8 cellular contexts compared by ENCODE assay signal in the genomic region with DNA sequence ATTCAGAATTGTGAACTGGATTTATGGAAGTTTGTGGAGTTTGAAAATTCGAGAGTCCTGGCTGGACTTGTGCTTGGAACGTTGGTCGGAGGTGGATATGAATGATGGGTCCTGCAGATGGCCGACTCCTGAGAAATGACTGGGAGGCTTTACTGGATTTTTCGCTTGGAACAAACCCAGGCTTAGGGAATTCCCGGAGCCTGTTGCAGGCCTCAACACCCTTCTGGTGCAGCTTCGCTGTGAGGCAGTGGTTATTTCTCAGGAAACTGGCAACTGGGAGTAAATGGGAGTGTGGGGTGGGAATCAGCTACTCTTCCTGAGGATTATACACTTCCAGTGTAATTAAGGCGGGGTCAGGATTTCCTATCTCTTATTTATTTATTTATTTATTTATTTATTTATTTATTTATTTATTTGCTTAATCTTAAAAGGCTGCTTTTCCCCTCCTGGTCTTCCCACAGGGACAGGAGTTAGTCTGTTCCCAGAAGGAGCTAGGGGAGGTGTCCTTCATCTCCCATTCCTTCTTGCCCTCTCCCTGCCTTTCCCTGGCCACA. TPM values are rescaled to one million over a fixed set of nuclear protein-coding genes. Genes with fewer than 3 reads are reported as not detected.
DNase-seq lines count a peak whose midpoint lies in the region; FAIRE-seq and TF ChIP-seq lines count a peak whose summit lies in the region.
"Had no signal": no experiment of that assay in that cellular context is flagged by ENCODE, and none has a peak within 500 bp of the region (broad histone marks: within the 10 kb centered on the region; RNA-seq: fewer than 3 reads in every experiment).

No MANE protein-coding gene starts in this region.

- H3K27ac Mint-ChIP-seq in CD4-positive, alpha-beta memory T cell: peak overlapping the region in 4 of 7 donors; percentile 39 to 90 (median 66)

- TF ChIP-seq CTCF in KMS-11 (conservative IDR thresholded peaks at IDR 0.05; ENCODE audit: low read depth, low read length) (no peak), H1 (IDR thresholded peaks at IDR 0.05; ENCODE audit: control extremely low read depth in 1 of 3, insufficient read depth in 1 of 3, low read depth in 1 of 3, low read length in 3 of 3) (no peak), OCI-LY7 (conservative IDR thresholded peaks at IDR 0.05; ENCODE audit: low read length) (no peak)

- no peak overlapping the region for H4K91ac ChIP-seq in H1 (replicated peaks; ENCODE audit: insufficient read length, low read length)
- no peak overlapping the region for H4K91ac ChIP-seq in trophoblast cell (ENCODE audit: low read depth, low read length)

- H2BK5ac ChIP-seq in H1 (ENCODE audit: low read depth, low read length): peak overlapping the region; percentile 11; the same call in 1 of the 2 replicates
- H2BK5ac ChIP-seq in trophoblast cell (ENCODE audit: low read depth, low read length, poor library complexity): no peak overlapping the region

- H3K79me2 ChIP-seq in KMS-11 (ENCODE audit: insufficient read depth, low read depth) (no peaks in the 10 kb centered on the region; the same call in 1 of the 2 replicates), H1 (ENCODE audit: control insufficient read depth in 1 of 2, insufficient read depth in 2 of 2, low read length in 2 of 2) (peaks cover 5 to 66% of the 10 kb centered on the region in 2 experiments; a peak in 3 of 4 replicates), trophoblast cell (ENCODE audit: control insufficient read depth, insufficient read depth, low read length, poor library complexity) (peaks cover 2% of the 10 kb centered on the region), OCI-LY7 (ENCODE audit: insufficient read depth, low read depth, low read length) (no peaks in the 10 kb centered on the region)

- peaks cover 0 to 3% of the 10 kb centered on the region in 2 donors for H3K36me3 Mint-ChIP-seq in CD4-positive, alpha-beta memory T cell

- H3K23ac ChIP-seq in H1 (ENCODE audit: insufficient read length) (no peak overlapping the region), trophoblast cell (ENCODE audit: low read length) (no peak overlapping the region)

- TF ChIP-seq POLR2A in H1 (IDR thresholded peaks at IDR 0.05; ENCODE audit: control extremely low read depth in 1 of 2, low read depth in 2 of 2, low read length in 2 of 2) (no peak), H54 (IDR thresholded peaks at IDR 0.05; ENCODE audit: low read depth, low read length) (no peak)

- no peak overlapping the region for H3K27ac ChIP-seq in CD4-positive, alpha-beta memory T cell (ENCODE audit: low read depth, low read length)
- H3K27ac ChIP-seq in KMS-11 (no peak overlapping the region), H1 (ENCODE audit: low read depth, low read length) (no peak overlapping the region), trophoblast cell (ENCODE audit: low read depth, low read length) (no peak overlapping the region), OCI-LY7 (ENCODE audit: low read depth, low read length, poor library complexity, severe bottlenecking) (no peak overlapping the region), caudate nucleus (ENCODE audit: low read depth, low read length) (no peak overlapping the region)

- H4K12ac ChIP-seq in trophoblast cell (ENCODE audit: low read depth, low read length): no peak overlapping the region

- H3K36me3 ChIP-seq in CD4-positive, alpha-beta memory T cell (ENCODE audit: insufficient read depth, low read length): no peaks in the 10 kb centered on the region
- no peaks in the 10 kb centered on the region for H3K36me3 ChIP-seq in KMS-11 (ENCODE audit: insufficient read depth)
- no peaks in the 10 kb centered on the region; a peak in 1 of 8 replicates for H3K36me3 ChIP-seq in H1 (ENCODE audit: control insufficient read depth in 2 of 4, insufficient read depth in 4 of 4, low read length in 3 of 4)
- no peaks in the 10 kb centered on the region for H3K36me3 ChIP-seq in trophoblast cell (ENCODE audit: control insufficient read depth in 1 of 2, insufficient read depth in 2 of 2, low read length in 2 of 2)
- no peaks in the 10 kb centered on the region for H3K36me3 ChIP-seq in OCI-LY7 (ENCODE audit: insufficient read depth, low read length)

- 80% methylated on average over 8 of the region's 8 CpGs; no CpG with 5 or more reads in 1 of the 2 experiments for WGBS in H1 (ENCODE audit: extremely low coverage in 1 of 2, insufficient coverage in 1 of 2, insufficient read length in 1 of 2, insufficient replicate concordance in 2 of 2, low coverage in 1 of 2, low lambda C conversion rate in 2 of 2, missing lambda C conversion rate in 1 of 2), 2 experiments
- no CpG with 5 or more reads among the region's 8 CpGs for WGBS in trophoblast cell (ENCODE audit: extremely low coverage, insufficient coverage, insufficient read length)

- CTCF ChIA-PET in CD4-positive, alpha-beta memory T cell (lab: Charles Lee; ENCODE audit: partially characterized antibody): interaction anchor here (0.9 to 5.6 kb wide), 6 partner anchors 10 to 71 kb away, joined by 3 to 39 read pairs (median 8); a partner anchor contains a TSS
- CTCF ChIA-PET in H1 (lab: Charles Lee; ENCODE audit: partially characterized antibody): interaction anchor here (0.6 to 3.7 kb wide), 21 partner anchors 11 to 299 kb away, joined by 3 to 25 read pairs (median 4); a partner anchor contains a TSS
- CTCF ChIA-PET in OCI-LY7 (lab: Charles Lee; ENCODE audit: unreplicated experiment): no interaction called here

- no peaks in the 10 kb centered on the region for H3K27me3 Mint-ChIP-seq in CD4-positive, alpha-beta memory T cell

- H2BK12ac ChIP-seq in H1 (ENCODE audit: low read depth, low read length) (peak overlapping the region; percentile 18; the same call in 1 of the 2 replicates), trophoblast cell (ENCODE audit: low read length) (no peak overlapping the region)

- no peak overlapping the region for H4K5ac ChIP-seq in H1 (ENCODE audit: insufficient read length, low read depth, low read length)

- no peak overlapping the region for H2BK120ac ChIP-seq in H1 (replicated peaks; ENCODE audit: low read depth, low read length)
- H2BK120ac ChIP-seq in trophoblast cell (ENCODE audit: insufficient read depth, low read length, poor library complexity): no peak overlapping the region

- H3K18ac ChIP-seq in H1 (ENCODE audit: extremely low read depth, low read length): peak overlapping the region; percentile 22
- H3K18ac ChIP-seq in trophoblast cell (ENCODE audit: low read length): peak overlapping the region; percentile 54

- H3K14ac ChIP-seq in H1 (ENCODE audit: insufficient read length) (no peak overlapping the region), trophoblast cell (ENCODE audit: low read length) (no peak overlapping the region)

- FAIRE-seq in H1 (lab: Jason Lieb, UNC) (no peak), H54 (lab: Jason Lieb, UNC) (no peak)
- FAIRE-seq: TTC549 had no signal

- H2AFZ ChIP-seq in KMS-11 (ENCODE audit: low read depth) (no peak overlapping the region), H1 (ENCODE audit: low read length) (no peak overlapping the region), trophoblast cell (ENCODE audit: insufficient read depth, low read length, poor library complexity) (peak overlapping the region; percentile 45), OCI-LY7 (ENCODE audit: low read length) (no peak overlapping the region)

- peak overlapping the region in 4 of 8 donors; percentile 25 to 84 (median 61) for H3K4me3 Mint-ChIP-seq in CD4-positive, alpha-beta memory T cell

- intact Hi-C loops in CD4-positive, alpha-beta memory T cell (cut with micrococcal nuclease): no loop called here
- intact Hi-C loops in OCI-LY7 (cut with micrococcal nuclease; ENCODE audit: unreplicated experiment): no loop called here

- peaks cover 93% of the 10 kb centered on the region for H3K4me1 ChIP-seq in CD4-positive, alpha-beta memory T cell (ENCODE audit: insufficient read depth, low read length)
- H3K4me1 ChIP-seq in KMS-11 (ENCODE audit: low read depth, poor library complexity, severe bottlenecking): peaks cover 96% of the 10 kb centered on the region
- peaks cover 22 to 49% (median 32%) of the 10 kb centered on the region in 4 experiments for H3K4me1 ChIP-seq in H1 (replicated peaks in 1 of 4; ENCODE audit: control insufficient read depth in 3 of 4, insufficient read depth in 4 of 4, low read length in 3 of 4)
- H3K4me1 ChIP-seq in trophoblast cell (ENCODE audit: control insufficient read depth in 1 of 2, insufficient read depth in 2 of 2, low read length in 2 of 2): peaks cover 6 to 11% of the 10 kb centered on the region in 2 experiments
- H3K4me1 ChIP-seq in OCI-LY7 (ENCODE audit: insufficient read depth, low read length, poor library complexity, severe bottlenecking): peaks cover 19% of the 10 kb centered on the region

- H3K9me3 ChIP-seq in CD4-positive, alpha-beta memory T cell (ENCODE audit: control insufficient read depth in 1 of 2, low read length in 2 of 2): no peaks in the 10 kb centered on the region
- H3K9me3 ChIP-seq in H1 (ENCODE audit: insufficient read depth in 2 of 2, low read depth in 1 of 2, low read length in 1 of 2) (no peaks in the 10 kb centered on the region), trophoblast cell (ENCODE audit: insufficient read depth, low read depth, low read length) (no peaks in the 10 kb centered on the region), OCI-LY7 (ENCODE audit: low read length) (no peaks in the 10 kb centered on the region)

- H3K9ac ChIP-seq in KMS-11 (no peak overlapping the region), H1 (replicated peaks in 1 of 4; ENCODE audit: extremely low read depth in 1 of 4, low read depth in 3 of 4, low read length in 3 of 4) (no peak overlapping the region), trophoblast cell (ENCODE audit: low read length) (no peak overlapping the region)

- no peaks in the 10 kb centered on the region; the same call in 1 of the 2 replicates for H4K20me1 ChIP-seq in KMS-11 (ENCODE audit: insufficient read depth)
- H4K20me1 ChIP-seq in H1 (replicated peaks in 1 of 2; ENCODE audit: control insufficient read depth in 1 of 2, insufficient read depth in 2 of 2, low read length in 2 of 2): peaks cover 30 to 34% of the 10 kb centered on the region in 2 experiments
- peaks cover 16% of the 10 kb centered on the region; the same call in 1 of the 2 replicates for H4K20me1 ChIP-seq in OCI-LY7 (ENCODE audit: insufficient read depth, low read length)

- H3K27me3 ChIP-seq in CD4-positive, alpha-beta memory T cell (ENCODE audit: insufficient read depth, low read length): no peaks in the 10 kb centered on the region
- H3K27me3 ChIP-seq in KMS-11 (ENCODE audit: insufficient read depth, low read depth) (no peaks in the 10 kb centered on the region; the same call in 1 of the 2 replicates), H1 (replicated peaks in 1 of 4; ENCODE audit: control insufficient read depth in 3 of 4, extremely low read depth in 1 of 4, insufficient read depth in 3 of 4, low read length in 3 of 4) (no peaks in the 10 kb centered on the region), trophoblast cell (ENCODE audit: insufficient read depth, low read length) (no peaks in the 10 kb centered on the region)

- H2BK15ac ChIP-seq in H1 (ENCODE audit: low read length): no peak overlapping the region

- no peak overlapping the region for H3K56ac ChIP-seq in H1 (replicated peaks; ENCODE audit: insufficient read length, low read depth, low read length)

- H2BK20ac ChIP-seq in H1 (ENCODE audit: low read length): peak overlapping the region; percentile 23; the same call in 1 of the 2 replicates

- H3K4me2 ChIP-seq in KMS-11: peak overlapping the region; percentile 7; the same call in 1 of the 2 replicates
- H3K4me2 ChIP-seq in H1 (ENCODE audit: insufficient read depth in 1 of 2, low read depth in 2 of 2, low read length in 2 of 2): peak overlapping the region; percentile 49 to 78
- H3K4me2 ChIP-seq in trophoblast cell (ENCODE audit: low read length): no peak overlapping the region
- H3K4me2 ChIP-seq in OCI-LY7 (ENCODE audit: low read length): no peak overlapping the region

- H3K79me1 ChIP-seq in H1 (ENCODE audit: low read depth, low read length) (peaks cover 2% of the 10 kb centered on the region), trophoblast cell (ENCODE audit: low read length) (no peaks in the 10 kb centered on the region)

- H2AK5ac ChIP-seq in H1 (ENCODE audit: low read depth, low read length) (no peak overlapping the region), trophoblast cell (ENCODE audit: low read length) (no peak overlapping the region)

- no peak for TF ChIP-seq EP300 in H1 (IDR thresholded peaks at IDR 0.05; ENCODE audit: borderline replicate concordance in 1 of 2, low read depth in 2 of 2, low read length in 2 of 2)

- H4K8ac ChIP-seq in H1 (ENCODE audit: extremely low read depth, insufficient read depth, low read length) (no peak overlapping the region), trophoblast cell (ENCODE audit: low read depth, low read length) (no peak overlapping the region)

- H3K4me1 Mint-ChIP-seq in CD4-positive, alpha-beta memory T cell: peaks cover 72 to 94% (median 85%) of the 10 kb centered on the region in 4 donors

- H3K23me2 ChIP-seq in H1 (ENCODE audit: low read depth, low read length): no peaks in the 10 kb centered on the region

- H3K4me3 ChIP-seq in CD4-positive, alpha-beta memory T cell (ENCODE audit: low read length in 2 of 2): no peak overlapping the region
- H3K4me3 ChIP-seq in KMS-11 (IDR thresholded peaks at IDR 0.05; ENCODE audit: insufficient read depth, low read depth, low read length) (no peak overlapping the region), H1 (ENCODE audit: extremely low read depth in 1 of 4, insufficient read depth in 2 of 4, low read depth in 3 of 4, low read length in 4 of 4) (peak overlapping the region in 1 of 4 experiments; percentile 28; a peak in 1 of 8 replicates), trophoblast cell (ENCODE audit: low read depth, low read length) (no peak overlapping the region), OCI-LY7 (ENCODE audit: low read depth, low read length, poor library complexity, severe bottlenecking) (no peak overlapping the region)

- POLR2A ChIA-PET in CD4-positive, alpha-beta memory T cell (lab: Charles Lee; ENCODE audit: partially characterized antibody): interaction anchor here (1.2 to 2.4 kb wide), 3 partner anchors 10 to 217 kb away, joined by 3 to 15 read pairs (median 3); no protein-coding TSS in a partner anchor
- POLR2A ChIA-PET in H1 (lab: Charles Lee; ENCODE audit: partially characterized antibody) (interaction anchor here (1.1 to 2.3 kb wide), 5 partner anchors 11 to 42 kb away, joined by 4 to 8 read pairs (median 5); no protein-coding TSS in a partner anchor), OCI-LY7 (lab: Charles Lee) (interaction anchor here (0.5 to 1.2 kb wide), 4 partner anchors 14 to 145 kb away, joined by 3 to 5 read pairs (median 4); a partner anchor contains a TSS)

- peak overlapping the region; percentile 48 for H3K4ac ChIP-seq in H1 (replicated peaks; ENCODE audit: insufficient read length, low read depth, low read length)
- peak overlapping the region; percentile 1 for H3K4ac ChIP-seq in trophoblast cell (ENCODE audit: low read depth, low read length)

- no peak for DNase-seq in CD4-positive, alpha-beta memory T cell
- no peak for DNase-seq in H1 (ENCODE audit: low read depth in 1 of 2, low spot score in 2 of 2)
- no peak for DNase-seq in trophoblast cell
- no peak for DNase-seq in H54 (ENCODE audit: insufficient read length, low spot score)
- no peak for DNase-seq in OCI-LY7 (ENCODE audit: low spot score)
- no peak for DNase-seq in caudate nucleus (lab: John Stamatoyannopoulos, UW)

- H3K9me2 ChIP-seq in OCI-LY7 (ENCODE audit: insufficient read depth, low read length): no peaks in the 10 kb centered on the region

- no peaks in the 10 kb centered on the region for H3K9me3 Mint-ChIP-seq in CD4-positive, alpha-beta memory T cell

- TF ChIP-seq RAD21 in H1 (IDR thresholded peaks at IDR 0.05 in 1 of 2, conservative IDR thresholded peaks at IDR 0.05 in 1 of 2; ENCODE audit: low read depth in 2 of 2, low read length in 2 of 2): no peak

- BruUV-seq in OCI-LY7 (replicated peaks; lab: Mats Ljungman, UMichigan): no TSS peak

RNA-seq across cellular contexts. Expression of a gene that starts 21.1 kb away (rescaled TPM):
- total RNA-seq in CD4-positive, alpha-beta memory T cell: 10 to 100 TPM; 71.7 to 72.8 TPM
- polyA plus RNA-seq in CD4-positive, alpha-beta memory T cell: 1 to 10 TPM; 1.3 to 3.9 TPM
- total RNA-seq in H1 (2021; fragmentation: NEBNext Ultra II Directional; extraction: Animal tissue kit (Norgen Biotek cat#: 25700)): 44.9 and 46.6 TPM in 2 replicates
- polyA plus RNA-seq in H1 (2011; rRNA removed): 27.5 and 36.9 TPM in 2 replicates
- 30.4 TPM for polyA plus RNA-seq in H1 (2011; cell fraction: cytosol; rRNA removed)
- polyA plus RNA-seq in H1 (2011; cell fraction: nucleus; rRNA removed): 67.8 TPM
- polyA plus RNA-seq in H1 (2012, experiment 1 of 2): 30.0 to 35.6 TPM (median 34.3 TPM) in 4 replicates
- 38.6 TPM for polyA plus RNA-seq in H1 (2012, experiment 2 of 2)
- 21.7 TPM for polyA plus RNA-seq in H1 (2013, experiment 1 of 2)
- polyA plus RNA-seq in H1 (2013, experiment 2 of 2): 21.8 TPM
- polyA minus RNA-seq in H1 (2011; rRNA and poly(A)+ RNA removed): 31.9 and 42.5 TPM in 2 replicates
- 20.1 TPM for polyA minus RNA-seq in H1 (2011; cell fraction: cytosol; rRNA and poly(A)+ RNA removed)
- 19.0 TPM for polyA minus RNA-seq in H1 (2011; cell fraction: nucleus; rRNA and poly(A)+ RNA removed)
- 41.7 and 41.9 TPM in 2 replicates for polyA plus RNA-seq in trophoblast cell (2013)
- total RNA-seq in OCI-LY7 (2014; rRNA removed; shearing (Covaris generic)): 14.5 and 16.3 TPM in 2 replicates
- 39.9 and 46.5 TPM in 2 replicates for total RNA-seq in OCI-LY7 (2022)

Comparison
In these comparisons a context has a peak if more than half of its experiments do, and no peak if none do; other contexts are left out.
1. H3K4me2 ChIP-seq: peak in KMS-11 (single experiment) and H1 (2 of 2); none in trophoblast cell (single experiment) and OCI-LY7 (single experiment).